8 cellular contexts compared by ENCODE assay signal in the genomic region with DNA sequence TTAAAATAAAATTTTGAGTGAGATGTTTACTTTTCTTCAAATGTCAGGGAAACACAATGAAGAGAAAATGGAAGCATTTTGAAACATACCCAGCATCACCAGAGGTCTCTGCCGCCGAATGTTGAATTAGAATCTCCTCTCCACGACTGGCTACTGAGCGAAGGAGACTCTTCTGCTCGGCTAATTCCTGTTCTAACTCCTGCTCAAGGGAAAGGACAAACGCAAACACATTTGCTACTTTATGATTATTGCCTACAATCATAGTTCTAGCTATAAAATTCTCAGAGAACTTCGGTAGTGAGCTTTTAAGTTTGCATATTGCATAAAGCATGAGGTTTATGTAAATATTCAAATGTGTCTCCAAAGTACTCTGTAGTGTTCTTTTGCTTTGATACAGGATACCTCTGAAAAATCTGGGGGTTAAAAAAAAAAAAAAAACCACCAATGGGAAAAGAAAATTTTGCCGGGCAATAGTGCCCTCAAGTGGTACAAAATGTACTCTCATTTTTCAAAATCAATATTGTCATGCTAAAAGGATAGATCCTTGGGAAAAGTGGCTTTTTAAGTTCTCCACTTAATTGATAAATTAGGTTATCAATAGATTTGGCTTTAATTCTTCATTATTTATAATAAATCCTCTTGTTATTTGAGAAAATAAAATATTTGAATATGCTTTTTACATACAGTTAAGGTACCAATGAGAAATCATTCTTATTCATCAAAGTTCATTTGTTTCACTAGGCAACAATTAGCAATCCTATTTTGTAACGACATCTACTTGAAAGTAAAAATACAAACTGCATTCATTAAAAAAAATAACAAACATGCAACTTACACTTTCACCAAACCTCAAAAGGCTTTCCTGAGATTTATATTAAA.
DNase-seq lines count a peak whose midpoint lies in the region; ATAC-seq, FAIRE-seq and TF ChIP-seq lines count a peak whose summit lies in the region.

No MANE protein-coding gene starts in this region.

- H3K4me2 ChIP-seq in PC-3 (ENCODE audit: low read length) (no peak overlapping the region), endothelial cell of umbilical vein (ENCODE audit: insufficient read depth, low read length) (no peak overlapping the region)

- H3K27ac Mint-ChIP-seq in activated T-helper 2 cell treated with anti-CD3 and anti-CD28 coated beads, Interferon-gamma antibody, Interleukin-2, Interleukin-4, amounts not matched to agents 10 μg/mL and 5 μg/mL and 100 μg/mL, durations not matched to agents 14 hours and 24 hours and 36 hours: no peak overlapping the region

- CTCF ChIA-PET in PC-3 (lab: Charles Lee) (no interaction called here), endothelial cell of umbilical vein (lab: Charles Lee) (interaction anchor here (0.6 to 2.0 kb wide), 35 partner anchors 10 to 862 kb away, joined by 3 to 24 read pairs (median 3); partner anchors contain the start of gene RMND1)

- H3K27me3 Mint-ChIP-seq in activated T-helper 2 cell treated with anti-CD3 and anti-CD28 coated beads, Interferon-gamma antibody, Interleukin-2, Interleukin-4, amounts not matched to agents 10 μg/mL and 5 μg/mL and 100 μg/mL, durations not matched to agents 14 hours and 24 hours and 36 hours (ENCODE audit: low read depth): no peaks in the 10 kb centered on the region

- FAIRE-seq in endothelial cell of umbilical vein (lab: Jason Lieb, UNC): peak; percentile 73

- POLR2A ChIA-PET in PC-3 (lab: Charles Lee; ENCODE audit: unreplicated experiment): no interaction called here
- POLR2A ChIA-PET in endothelial cell of umbilical vein (lab: Charles Lee): no interaction called here

- H3K4me1 Mint-ChIP-seq in activated T-helper 2 cell treated with anti-CD3 and anti-CD28 coated beads, Interferon-gamma antibody, Interleukin-2, Interleukin-4, amounts not matched to agents 10 μg/mL and 5 μg/mL and 100 μg/mL, durations not matched to agents 14 hours and 24 hours and 36 hours (ENCODE audit: low read depth): peaks cover 15% of the 10 kb centered on the region

- intact Hi-C loops in PC-3 (cut with micrococcal nuclease): loop anchor here (1.0 to 5.0 kb wide), 4 partner anchors 61 to 593 kb away; no protein-coding TSS in a partner anchor
- intact Hi-C loops in endothelial cell of umbilical vein (cut with micrococcal nuclease): loop anchor here (1.0 to 5.0 kb wide), 6 partner anchors 503 to 815 kb away; partner anchors contain the start of genes CCDC170 and RMND1
- intact Hi-C loops in activated T-helper 2 cell treated with anti-CD3 and anti-CD28 coated beads, Interferon-gamma antibody, Interleukin-2, Interleukin-4, amounts not matched to agents 10 μg/mL and 5 μg/mL and 100 μg/mL, durations not matched to agents 14 hours and 24 hours and 36 hours (cut with micrococcal nuclease): loop anchor here (1.0 to 5.0 kb wide), 3 partner anchors 503 to 593 kb away; no protein-coding TSS in a partner anchor

- H4K20me1 ChIP-seq in PC-3 (ENCODE audit: low read length): no peaks in the 10 kb centered on the region
- H4K20me1 ChIP-seq in endothelial cell of umbilical vein (replicated peaks; ENCODE audit: control insufficient read depth, extremely low read depth, insufficient read depth, low read length): no peaks in the 10 kb centered on the region

- H3K9ac ChIP-seq in PC-3 (ENCODE audit: low read length): no peak overlapping the region
- H3K9ac ChIP-seq in endothelial cell of umbilical vein (replicated peaks; ENCODE audit: extremely low read depth, insufficient read depth, low read length): no peak overlapping the region

- peaks cover under 1% of the 10 kb centered on the region for H3K9me3 Mint-ChIP-seq in activated T-helper 2 cell treated with anti-CD3 and anti-CD28 coated beads, Interferon-gamma antibody, Interleukin-2, Interleukin-4, amounts not matched to agents 10 μg/mL and 5 μg/mL and 100 μg/mL, durations not matched to agents 14 hours and 24 hours and 36 hours

- H3K36me3 ChIP-seq in PC-3 (ENCODE audit: low read depth, low read length) (peaks cover 5% of the 10 kb centered on the region; the same call in 1 of the 2 replicates), endothelial cell of umbilical vein (ENCODE audit: control insufficient read depth in 2 of 2, extremely low read depth in 1 of 2, insufficient read depth in 2 of 2, low read length in 2 of 2) (no peaks in the 10 kb centered on the region)

- dilution Hi-C loops in endothelial cell of umbilical vein (cut with MboI; ENCODE audit: extremely low pct_ligation_motif_present, low sequenced_read_pairs): no loop called here

- peaks cover 39% of the 10 kb centered on the region for H3K4me1 ChIP-seq in PC-3 (ENCODE audit: insufficient read depth, low read length)
- H3K4me1 ChIP-seq in endothelial cell of umbilical vein (ENCODE audit: control insufficient read depth, extremely low read depth, insufficient read depth, low read length): no peaks in the 10 kb centered on the region

- peaks cover 27% of the 10 kb centered on the region for H3K36me3 Mint-ChIP-seq in activated T-helper 2 cell treated with anti-CD3 and anti-CD28 coated beads, Interferon-gamma antibody, Interleukin-2, Interleukin-4, amounts not matched to agents 10 μg/mL and 5 μg/mL and 100 μg/mL, durations not matched to agents 14 hours and 24 hours and 36 hours (ENCODE audit: low read depth)

- TF ChIP-seq CTCF in C4-2B (conservative IDR thresholded peaks at IDR 0.05) (peak; percentile 75), GM13977 (IDR thresholded peaks at IDR 0.05; ENCODE audit: extremely low read depth, insufficient read depth, missing control alignments) (peak; percentile 60), PC-3 (conservative IDR thresholded peaks at IDR 0.05; ENCODE audit: low read depth, low read length) (peak; percentile 66), endothelial cell of umbilical vein (IDR thresholded peaks at IDR 0.05; ENCODE audit: extremely low read depth in 1 of 2, insufficient read depth in 1 of 2, low read depth in 1 of 2, low read length in 2 of 2) (peak; percentile 25 to 26)

- H3K27ac ChIP-seq in C4-2B (no peak overlapping the region), PC-3 (ENCODE audit: low read length) (no peak overlapping the region), endothelial cell of umbilical vein (ENCODE audit: insufficient read depth, low read depth, low read length) (no peak overlapping the region)

- DNase-seq in GM13977 (ENCODE audit: low spot score): peak; percentile 22
- DNase-seq in PC-3: peak; percentile 69
- DNase-seq in endothelial cell of umbilical vein (ENCODE audit: low read depth, low spot score): peak; percentile 52
- DNase-seq in pons (ENCODE audit: low spot score): peak; percentile 49
- DNase-seq in SIG-M5 (lab: John Stamatoyannopoulos, UW): no peak
- no peak for DNase-seq in activated T-helper 2 cell treated with anti-CD3 and anti-CD28 coated beads, Interferon-gamma antibody, Interleukin-2, Interleukin-4, amounts not matched to agents 10 μg/mL and 5 μg/mL and 100 μg/mL, durations not matched to agents 14 hours and 24 hours and 36 hours (ENCODE audit: low spot score)

- TF ChIP-seq POLR2A in endothelial cell of umbilical vein (IDR thresholded peaks at IDR 0.05; ENCODE audit: low read depth, low read length): no peak

- H3K4me3 Mint-ChIP-seq in activated T-helper 2 cell treated with anti-CD3 and anti-CD28 coated beads, Interferon-gamma antibody, Interleukin-2, Interleukin-4, amounts not matched to agents 10 μg/mL and 5 μg/mL and 100 μg/mL, durations not matched to agents 14 hours and 24 hours and 36 hours (ENCODE audit: low read depth): no peak overlapping the region

- ATAC-seq in PC-3 (no peak), HG02981 (IDR thresholded peaks at IDR 0.05; ENCODE audit: unreplicated experiment) (no peak)

- no peaks in the 10 kb centered on the region for H3K79me2 ChIP-seq in PC-3 (ENCODE audit: low read length)
- H3K79me2 ChIP-seq in endothelial cell of umbilical vein (ENCODE audit: control insufficient read depth, insufficient read depth, low read length): no peaks in the 10 kb centered on the region

- in situ Hi-C loops in GM13977 (cut with MboI; ENCODE audit: low pct_unique_long_range_greater_than_20kb, low sequenced_read_pairs, unreplicated experiment): loop anchor here (25.0 kb wide), 2 partner anchors 506 to 581 kb away; no protein-coding TSS in a partner anchor

- no peaks in the 10 kb centered on the region for H3K9me2 ChIP-seq in PC-3 (replicated peaks; ENCODE audit: low read length)

- no peaks in the 10 kb centered on the region for H3F3A ChIP-seq in PC-3 (ENCODE audit: low read length, unreplicated experiment)

- H2AFZ ChIP-seq in PC-3 (ENCODE audit: low read length): no peak overlapping the region
- no peak overlapping the region for H2AFZ ChIP-seq in endothelial cell of umbilical vein (ENCODE audit: low read depth, low read length)

- H3K9me3 ChIP-seq in PC-3 (ENCODE audit: low read length) (no peaks in the 10 kb centered on the region), endothelial cell of umbilical vein (replicated peaks; ENCODE audit: control insufficient read depth, insufficient read depth, low read length) (no peaks in the 10 kb centered on the region)

- no peak overlapping the region for H3K4me3 ChIP-seq in PC-3 (ENCODE audit: low read length)
- H3K4me3 ChIP-seq in endothelial cell of umbilical vein (replicated peaks in 1 of 3; ENCODE audit: insufficient read depth in 1 of 3, low read depth in 1 of 3, low read length in 3 of 3): no peak overlapping the region

- H3K27me3 ChIP-seq in PC-3 (ENCODE audit: low read length) (no peaks in the 10 kb centered on the region), endothelial cell of umbilical vein (ENCODE audit: control insufficient read depth in 2 of 2, insufficient read depth in 2 of 2, low read length in 2 of 2) (no peaks in the 10 kb centered on the region)

- BruUV-seq in PC-3 (replicated peaks; lab: Mats Ljungman, UMichigan): no TSS peak
- no TSS peak for BruUV-seq in endothelial cell of umbilical vein (replicated peaks; lab: Mats Ljungman, UMichigan)

- no peaks in the 10 kb centered on the region for H3K9me1 ChIP-seq in endothelial cell of umbilical vein (replicated peaks; ENCODE audit: control insufficient read depth, extremely low read depth, insufficient read depth, low read length)

TF ChIP-seq in endothelial cell of umbilical vein, 7 proteins besides CTCF, POLR2A, EP300 and RAD21:
- TF ChIP-seq POLR2AphosphoS5 (IDR thresholded peaks at IDR 0.05; ENCODE audit: insufficient read depth, low read depth, low read length) (no peak), EZH2 (IDR thresholded peaks at IDR 0.05; ENCODE audit: borderline replicate concordance, low read depth, low read length, severe bottlenecking) (no peak), JUN (IDR thresholded peaks at IDR 0.05; ENCODE audit: borderline replicate concordance, insufficient read depth, insufficient read length, low read depth) (no peak), FOS (IDR thresholded peaks at IDR 0.05; ENCODE audit: borderline replicate concordance, insufficient read depth, low read length) (no peak), MYC (IDR thresholded peaks at IDR 0.05; ENCODE audit: low read depth, low read length) (no peak), GATA2 (IDR thresholded peaks at IDR 0.05; ENCODE audit: insufficient read depth, insufficient read length, low read depth, low read length) (no peak)
- TF ChIP-seq, protein P1, sequence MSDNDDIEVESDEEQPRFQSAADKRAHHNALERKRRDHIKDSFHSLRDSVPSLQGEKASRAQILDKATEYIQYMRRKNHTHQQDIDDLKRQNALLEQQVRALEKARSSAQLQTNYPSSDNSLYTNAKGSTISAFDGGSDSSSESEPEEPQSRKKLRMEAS (IDR thresholded peaks at IDR 0.05; ENCODE audit: insufficient read depth, insufficient read length): no peak

Comparison
In these comparisons a context has a peak if more than half of its experiments do, and no peak if none do; other contexts are left out.
1. DNase-seq: peak in GM13977 (single experiment), PC-3 (single experiment), endothelial cell of umbilical vein (single experiment) and pons (single experiment); none in SIG-M5 (single experiment) and activated T-helper 2 cell treated with anti-CD3 and anti-CD28 coated beads, Interferon-gamma antibody, Interleukin-2, Interleukin-4, amounts not matched to agents 10 μg/mL and 5 μg/mL and 100 μg/mL, durations not matched to agents 14 hours and 24 hours and 36 hours (single experiment).
2. Peak in every context shown above with its lines, with median percentiles within 50 percentile points of each other: CTCF ChIP-seq.